3 cellular contexts compared by ENCODE assay signal in genomic region chr7:125010540-125010939, GRCh38.
TF ChIP-seq lines count a peak whose summit lies in the region.

No MANE protein-coding gene starts in this region.

TF ChIP-seq in A549, 52 proteins besides CTCF, POLR2A, EP300 and RAD21 (continued from another document):
- TF ChIP-seq MAFK (IDR thresholded peaks at IDR 0.05; ENCODE audit: partially characterized antibody) = peak; percentile 97
TF ChIP-seq in A549: peak in this region for 1.

TF ChIP-seq in IMR-90, 13 proteins besides CTCF, POLR2A, EP300 and RAD21:
- no peak for TF ChIP-seq CEBPB (IDR thresholded peaks at IDR 0.05; ENCODE audit: low read depth, low read length)
- peak; percentile 97 for TF ChIP-seq MAFK (IDR thresholded peaks at IDR 0.05; ENCODE audit: low read depth, low read length)
- no peak for TF ChIP-seq BHLHE40 (IDR thresholded peaks at IDR 0.05; ENCODE audit: low read depth, low read length)

TF ChIP-seq in K562, 482 proteins besides CTCF, POLR2A, EP300 and RAD21:
- TF ChIP-seq ETS1 (conservative IDR thresholded peaks at IDR 0.05; ENCODE audit: control insufficient read depth, low read depth, low read length) (no peak), HDAC6 (IDR thresholded peaks at IDR 0.05; ENCODE audit: low read depth, low read length) (no peak), SUPT5H (IDR thresholded peaks at IDR 0.05) (no peak), GTF2E2 (tag; IDR thresholded peaks at IDR 0.05) (no peak), NCOA1 (IDR thresholded peaks at IDR 0.05; ENCODE audit: low read depth) (no peak), ZNF445 (CRISPR knock-in tag; IDR thresholded peaks at IDR 0.05; ENCODE audit: low read depth) (no peak), NR3C1 (CRISPR knock-in tag; IDR thresholded peaks at IDR 0.05) (no peak), MAFK (IDR thresholded peaks at IDR 0.05; ENCODE audit: low read length) (peak; percentile 100), C11orf30 (IDR thresholded peaks at IDR 0.05; ENCODE audit: low read depth) (peak; percentile 96), MAFF (IDR thresholded peaks at IDR 0.05; ENCODE audit: low read length) (peak; percentile 99), ETV1 (tag; conservative IDR thresholded peaks at IDR 0.05; ENCODE audit: low read depth) (no peak), ZNF347 (CRISPR knock-in tag; IDR thresholded peaks at IDR 0.05; ENCODE audit: low read depth) (no peak), GATAD2B (IDR thresholded peaks at IDR 0.05; ENCODE audit: borderline replicate concordance) (no peak), RBM34 (IDR thresholded peaks at IDR 0.05; ENCODE audit: borderline replicate concordance, insufficient read depth, low read length) (no peak), MAFG (tag; conservative IDR thresholded peaks at IDR 0.05) (peak; percentile 97), SPI1 (IDR thresholded peaks at IDR 0.05; ENCODE audit: borderline replicate concordance, low read depth, low read length) (no peak), THAP12 (CRISPR knock-in tag; IDR thresholded peaks at IDR 0.05) (no peak), TAF9B (IDR thresholded peaks at IDR 0.05; ENCODE audit: partially characterized antibody) (no peak), EWSR1 (IDR thresholded peaks at IDR 0.05; ENCODE audit: borderline replicate concordance, low read depth, partially characterized antibody) (no peak), ZNF316 (IDR thresholded peaks at IDR 0.05) (peak; percentile 97)
